Comparison of ENCODE assay signal across 8 cellular contexts in the genomic region with DNA sequence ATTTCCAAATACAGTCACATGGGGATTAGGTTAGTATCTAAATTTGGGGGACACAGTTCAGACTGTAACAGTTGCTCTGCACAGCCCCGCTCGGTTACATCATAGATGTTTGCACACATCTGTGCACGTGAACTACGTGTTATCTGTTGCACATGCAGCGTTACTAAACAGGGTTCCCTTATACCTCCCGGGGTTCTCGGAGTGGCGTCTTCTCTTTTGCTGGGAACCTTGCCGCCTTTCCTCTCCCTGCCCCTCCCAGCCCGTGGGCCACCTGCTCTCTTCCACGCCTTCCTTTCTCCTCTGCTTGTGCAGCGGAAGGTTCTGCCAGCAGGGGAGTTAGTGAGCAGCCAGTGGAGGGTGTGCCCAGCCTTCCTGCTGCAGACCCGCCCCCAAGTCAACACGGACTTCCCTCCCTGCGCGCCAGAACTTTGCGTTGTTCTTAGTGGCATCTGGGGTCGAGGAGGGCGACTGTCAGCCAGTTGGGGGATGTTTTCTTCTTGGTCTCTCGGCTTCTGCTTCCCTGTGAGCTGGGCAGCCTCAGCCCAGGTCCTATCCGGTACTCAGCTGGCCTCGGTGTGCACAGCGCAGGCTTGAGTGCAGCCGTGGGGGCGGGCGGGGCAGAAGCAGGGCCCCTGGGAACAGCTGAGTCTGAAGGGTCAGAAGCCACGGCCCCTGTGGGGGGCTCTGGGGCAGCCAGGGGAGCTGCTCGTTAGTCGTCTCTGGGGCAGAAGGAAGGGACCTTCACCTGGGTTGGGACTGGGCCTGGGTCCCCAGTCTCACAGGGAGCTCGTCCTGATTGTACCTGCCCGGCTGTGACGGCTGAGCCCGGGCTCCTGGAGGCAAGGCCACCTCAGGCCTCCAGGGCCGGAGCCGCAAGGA.
DNase-seq lines count a peak whose midpoint lies in the region; ATAC-seq, FAIRE-seq and TF ChIP-seq lines count a peak whose summit lies in the region.
"Not testable (repeated sequence)": the region's sequence is repeated elsewhere in the genome, so short reads cannot be mapped to it uniquely, and the experiment has no call there.

No MANE protein-coding gene starts in this region.

- not testable (repeated sequence) for H3K9me3 ChIP-seq in K562 (replicated peaks; ENCODE audit: control insufficient read depth, insufficient read depth, low read depth, low read length); trophoblast cell (ENCODE audit: insufficient read depth, low read depth, low read length); testis
- H3K9me3 ChIP-seq in right atrium auricular region, result peaks cover 0 to 18% of the 10 kb centered on the region in 2 donors

- not testable (repeated sequence) for H3K9me1 ChIP-seq in K562 (ENCODE audit: control insufficient read depth, insufficient read depth, low read length)

- H3K9ac ChIP-seq in K562 (ENCODE audit: insufficient read depth in 1 of 2, low read depth in 2 of 2, low read length in 2 of 2); trophoblast cell (ENCODE audit: low read length): not testable (repeated sequence)

- not testable (repeated sequence) for H4K20me1 ChIP-seq in K562 (replicated peaks; ENCODE audit: control insufficient read depth, insufficient read depth, low read length)

- H4K12ac ChIP-seq in trophoblast cell (ENCODE audit: low read depth, low read length), result not testable (repeated sequence)

- not testable (repeated sequence) for BruUV-seq in K562 (replicated peaks; lab: Mats Ljungman, UMichigan)

- CTCF ChIA-PET in K562 (lab: Yijun Ruan, JAX; ENCODE audit: low intra/inter-chr PET ratio), result not testable (repeated sequence)

- peak overlapping the region; percentile 45; the same call in 1 of the 2 replicates for H2AFZ ChIP-seq in K562 (ENCODE audit: low read depth, low read length)
- H2AFZ ChIP-seq in trophoblast cell (ENCODE audit: insufficient read depth, low read length, poor library complexity), result not testable (repeated sequence)

- not testable (repeated sequence) for H2BK12ac ChIP-seq in trophoblast cell (ENCODE audit: low read length)

- peak; percentile 63 for DNase-seq in DMS53 (lab: John Stamatoyannopoulos, UW)
- DNase-seq in NCI-H82 treated with DMSO at 0.1 percent for 48 hours (lab: John Stamatoyannopoulos, UW; ENCODE audit: unreplicated experiment), result peak; percentile 38
- DNase-seq in activated CD4-positive, alpha-beta T cell treated with anti-CD3 and anti-CD28 coated beads for 4 hours, result peak; percentile 7 to 13
- peak in 3 of 4 experiments; percentile 15 to 33 (median 28) for DNase-seq in K562 (ENCODE audit: extremely low read depth in 1 of 4, low spot score in 3 of 4)
- DNase-seq in right atrium auricular region (ENCODE audit: low spot score), result not testable (repeated sequence)
- peak in 1 of 2 donors; percentile 42 for DNase-seq in trophoblast cell
- DNase-seq in testis, result peak; percentile 58

- H4K8ac ChIP-seq in trophoblast cell (ENCODE audit: low read depth, low read length), result peak overlapping the region; percentile 2

- peak; percentile 95 for FAIRE-seq in K562 (lab: Jason Lieb, UNC)

- not testable (repeated sequence) for H2AK5ac ChIP-seq in trophoblast cell (ENCODE audit: low read length)

- not testable (repeated sequence) for H3K4ac ChIP-seq in trophoblast cell (ENCODE audit: low read depth, low read length)

- intact Hi-C loops in K562 (cut with micrococcal nuclease); testis (cut with DNase I; ENCODE audit: low total_unique reads): not testable (repeated sequence)

- H3K27me3 ChIP-seq in K562 (ENCODE audit: control insufficient read depth in 2 of 2, insufficient read depth in 2 of 2, low read length in 2 of 2); right atrium auricular region; trophoblast cell (ENCODE audit: insufficient read depth, low read length); testis: not testable (repeated sequence)

- TF ChIP-seq CTCF in K562 (IDR thresholded peaks at IDR 0.05 in 2 of 3, conservative IDR thresholded peaks at IDR 0.05 in 1 of 3; ENCODE audit: insufficient read depth in 2 of 3, low read depth in 1 of 3, low read length in 3 of 3) (peak; percentile 23 to 54 (median 42); a peak in 5 of 6 replicates), right atrium auricular region (IDR thresholded peaks at IDR 0.05) (peak; percentile 15 to 54), testis (IDR thresholded peaks at IDR 0.05) (peak; percentile 28 to 56 (median 55))

- H3K79me2 ChIP-seq in K562 (ENCODE audit: control insufficient read depth, insufficient read depth, low read length); trophoblast cell (ENCODE audit: control insufficient read depth, insufficient read depth, low read length, poor library complexity): not testable (repeated sequence)

- in situ Hi-C loops in K562 (cut with MboI), result not testable (repeated sequence)

- H2BK5ac ChIP-seq in trophoblast cell (ENCODE audit: low read depth, low read length, poor library complexity), result not testable (repeated sequence)

- H3K36me3 ChIP-seq in K562 (ENCODE audit: control insufficient read depth, insufficient read depth, low read length); right atrium auricular region; trophoblast cell (ENCODE audit: control insufficient read depth in 1 of 2, insufficient read depth in 2 of 2, low read length in 2 of 2); testis (ENCODE audit: low read depth, missing control alignments): not testable (repeated sequence)

- H3K18ac ChIP-seq in trophoblast cell (ENCODE audit: low read length), result not testable (repeated sequence)

- not testable (repeated sequence) for H3K23ac ChIP-seq in trophoblast cell (ENCODE audit: low read length)

- not testable (repeated sequence) for TF ChIP-seq EP300 in Ishikawa (IDR thresholded peaks at IDR 0.05; ENCODE audit: borderline replicate concordance); K562 (IDR thresholded peaks at IDR 0.05; ENCODE audit: low read length)

- TF ChIP-seq RAD21 in Ishikawa (IDR thresholded peaks at IDR 0.05; ENCODE audit: low read depth), result not testable (repeated sequence)
- TF ChIP-seq RAD21 in K562 (CRISPR knock-in tag; conservative IDR thresholded peaks at IDR 0.05 in 1 of 2, IDR thresholded peaks at IDR 0.05 in 1 of 2), result peak in 1 of 2 experiments; percentile 12; a peak in 1 of 4 replicates

- peak overlapping the region; percentile 64 for H4K91ac ChIP-seq in trophoblast cell (ENCODE audit: low read depth, low read length)

- H3K4me2 ChIP-seq in K562 (ENCODE audit: insufficient read depth, low read length), result not testable (repeated sequence)
- peak overlapping the region; percentile 44 for H3K4me2 ChIP-seq in trophoblast cell (ENCODE audit: low read length)

- ATAC-seq in K562, result peak; percentile 96

- WGBS in K562 (ENCODE audit: insufficient coverage, low coverage, missing lambda C conversion rate), result 15% methylated on average over 17 of the region's 35 CpGs
- no CpG with 5 or more reads among the region's 35 CpGs for WGBS in trophoblast cell (ENCODE audit: extremely low coverage, insufficient coverage, insufficient read length)
- 2 to 14% methylated on average over 14 to 30 of the region's 35 CpGs for WGBS in testis, 2 donors

- not testable (repeated sequence) for TF ChIP-seq POLR2A in K562 (conservative IDR thresholded peaks at IDR 0.05); testis (IDR thresholded peaks at IDR 0.05)

- H3K4me3 ChIP-seq in K562; trophoblast cell (ENCODE audit: low read depth, low read length): not testable (repeated sequence)
- H3K4me3 ChIP-seq in right atrium auricular region (peak overlapping the region in 1 of 2 donors; percentile 13), testis (peak overlapping the region in 1 of 2 donors; percentile 29)

- H3K27ac ChIP-seq in K562 (ENCODE audit: extremely low read depth, low read depth, low read length); right atrium auricular region; trophoblast cell (ENCODE audit: low read depth, low read length); testis: not testable (repeated sequence)

- H3K14ac ChIP-seq in trophoblast cell (ENCODE audit: low read length), result not testable (repeated sequence)

- H2BK120ac ChIP-seq in trophoblast cell (ENCODE audit: insufficient read depth, low read length, poor library complexity), result not testable (repeated sequence)

- peaks cover 10 to 25% of the 10 kb centered on the region in 2 experiments; a peak in 3 of 5 replicates for H3K4me1 ChIP-seq in K562 (replicated peaks in 1 of 2; ENCODE audit: control insufficient read depth in 2 of 2, insufficient read depth in 2 of 2, low read length in 2 of 2)
- not testable (repeated sequence) for H3K4me1 ChIP-seq in right atrium auricular region; trophoblast cell (ENCODE audit: control insufficient read depth in 1 of 2, insufficient read depth in 2 of 2, low read length in 2 of 2); testis

- H3K79me1 ChIP-seq in trophoblast cell (ENCODE audit: low read length), result not testable (repeated sequence)

- POLR2A ChIA-PET in K562 (lab: Yijun Ruan, JAX), result not testable (repeated sequence)

TF ChIP-seq in Ishikawa, 13 proteins besides CTCF, POLR2A, EP300 and RAD21:
- TF ChIP-seq MAX (IDR thresholded peaks at IDR 0.05), result 0 out of 2 replicates have a peak, but pooled peaks have one; percentile 33
TF ChIP-seq in Ishikawa: peak in this region for 1; not testable (repeated sequence) for 12.

TF ChIP-seq in K562, 482 proteins besides CTCF, POLR2A, EP300 and RAD21 (continues in another document):
- TF ChIP-seq, protein P1, sequence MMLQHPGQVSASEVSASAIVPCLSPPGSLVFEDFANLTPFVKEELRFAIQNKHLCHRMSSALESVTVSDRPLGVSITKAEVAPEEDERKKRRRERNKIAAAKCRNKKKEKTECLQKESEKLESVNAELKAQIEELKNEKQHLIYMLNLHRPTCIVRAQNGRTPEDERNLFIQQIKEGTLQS (IDR thresholded peaks at IDR 0.05), result 0 out of 2 replicates have a peak, but pooled peaks have one; percentile 9
- TF ChIP-seq, protein P1 (CRISPR knock-in tag; conservative IDR thresholded peaks at IDR 0.05), result not testable (repeated sequence)
- TF ChIP-seq NRF1 (conservative IDR thresholded peaks at IDR 0.05 in 1 of 2, IDR thresholded peaks at IDR 0.05 in 1 of 2) (peak; percentile 27 to 44; a peak in 2 of 4 replicates), L3MBTL2 (IDR thresholded peaks at IDR 0.05) (peak; percentile 71)
